Comparison of ENCODE assay signal across 2 cellular contexts in the genomic region with DNA sequence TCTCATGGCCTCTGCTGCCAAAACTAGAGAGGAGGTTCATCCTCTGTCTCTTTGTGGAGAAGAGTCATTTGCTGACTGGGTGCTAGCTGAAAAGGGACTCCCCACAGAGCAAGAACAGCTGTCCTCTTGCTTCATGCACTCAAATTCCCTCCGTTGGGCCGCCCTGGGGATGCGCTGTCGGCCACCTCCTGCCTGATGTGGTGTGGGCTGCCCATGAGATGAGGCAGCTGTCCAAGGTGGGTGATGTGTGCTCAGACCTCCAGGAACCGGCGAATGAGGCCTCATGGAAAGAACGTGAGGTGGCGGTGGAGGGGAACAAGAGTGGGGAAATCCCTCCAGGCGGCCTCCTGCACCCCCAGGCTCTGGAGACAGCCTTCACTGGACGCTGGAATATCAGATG.
TF ChIP-seq lines count a peak whose summit lies in the region.

No MANE protein-coding gene starts in this region.

TF ChIP-seq in IMR-90, 13 proteins besides CTCF, POLR2A, EP300 and RAD21:
- peak; percentile 48 for TF ChIP-seq CEBPB (IDR thresholded peaks at IDR 0.05; ENCODE audit: low read depth, low read length)
- peak; percentile 39; the same call in 1 of the 2 replicates for TF ChIP-seq MXI1 (IDR thresholded peaks at IDR 0.05; ENCODE audit: borderline replicate concordance, low read depth, low read length)
- TF ChIP-seq, protein P1, sequence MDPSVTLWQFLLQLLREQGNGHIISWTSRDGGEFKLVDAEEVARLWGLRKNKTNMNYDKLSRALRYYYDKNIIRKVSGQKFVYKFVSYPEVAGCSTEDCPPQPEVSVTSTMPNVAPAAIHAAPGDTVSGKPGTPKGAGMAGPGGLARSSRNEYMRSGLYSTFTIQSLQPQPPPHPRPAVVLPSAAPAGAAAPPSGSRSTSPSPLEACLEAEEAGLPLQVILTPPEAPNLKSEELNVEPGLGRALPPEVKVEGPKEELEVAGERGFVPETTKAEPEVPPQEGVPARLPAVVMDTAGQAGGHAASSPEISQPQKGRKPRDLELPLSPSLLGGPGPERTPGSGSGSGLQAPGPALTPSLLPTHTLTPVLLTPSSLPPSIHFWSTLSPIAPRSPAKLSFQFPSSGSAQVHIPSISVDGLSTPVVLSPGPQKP (IDR thresholded peaks at IDR 0.05; ENCODE audit: borderline replicate concordance, low read depth, low read length), result no peak
- no peak for TF ChIP-seq USF2 (IDR thresholded peaks at IDR 0.05; ENCODE audit: low read depth, low read length)
- peak; percentile 8; the same call in 1 of the 2 replicates for TF ChIP-seq BHLHE40 (IDR thresholded peaks at IDR 0.05; ENCODE audit: low read depth, low read length)
- no peak for TF ChIP-seq FOS (IDR thresholded peaks at IDR 0.05; ENCODE audit: low read depth, low read length)

TF ChIP-seq in WTC11, 78 proteins besides CTCF, POLR2A, EP300 and RAD21:
- TF ChIP-seq CREM (CRISPR knock-in tag; IDR thresholded peaks at IDR 0.05) (no peak), SMAD4 (CRISPR knock-in tag; IDR thresholded peaks at IDR 0.05) (no peak), STAT6 (CRISPR knock-in tag; conservative IDR thresholded peaks at IDR 0.05; ENCODE audit: low read depth) (no peak), TP53 (CRISPR knock-in tag; IDR thresholded peaks at IDR 0.05) (no peak), ATF1 (CRISPR knock-in tag; IDR thresholded peaks at IDR 0.05) (no peak)
- TF ChIP-seq, protein P2, sequence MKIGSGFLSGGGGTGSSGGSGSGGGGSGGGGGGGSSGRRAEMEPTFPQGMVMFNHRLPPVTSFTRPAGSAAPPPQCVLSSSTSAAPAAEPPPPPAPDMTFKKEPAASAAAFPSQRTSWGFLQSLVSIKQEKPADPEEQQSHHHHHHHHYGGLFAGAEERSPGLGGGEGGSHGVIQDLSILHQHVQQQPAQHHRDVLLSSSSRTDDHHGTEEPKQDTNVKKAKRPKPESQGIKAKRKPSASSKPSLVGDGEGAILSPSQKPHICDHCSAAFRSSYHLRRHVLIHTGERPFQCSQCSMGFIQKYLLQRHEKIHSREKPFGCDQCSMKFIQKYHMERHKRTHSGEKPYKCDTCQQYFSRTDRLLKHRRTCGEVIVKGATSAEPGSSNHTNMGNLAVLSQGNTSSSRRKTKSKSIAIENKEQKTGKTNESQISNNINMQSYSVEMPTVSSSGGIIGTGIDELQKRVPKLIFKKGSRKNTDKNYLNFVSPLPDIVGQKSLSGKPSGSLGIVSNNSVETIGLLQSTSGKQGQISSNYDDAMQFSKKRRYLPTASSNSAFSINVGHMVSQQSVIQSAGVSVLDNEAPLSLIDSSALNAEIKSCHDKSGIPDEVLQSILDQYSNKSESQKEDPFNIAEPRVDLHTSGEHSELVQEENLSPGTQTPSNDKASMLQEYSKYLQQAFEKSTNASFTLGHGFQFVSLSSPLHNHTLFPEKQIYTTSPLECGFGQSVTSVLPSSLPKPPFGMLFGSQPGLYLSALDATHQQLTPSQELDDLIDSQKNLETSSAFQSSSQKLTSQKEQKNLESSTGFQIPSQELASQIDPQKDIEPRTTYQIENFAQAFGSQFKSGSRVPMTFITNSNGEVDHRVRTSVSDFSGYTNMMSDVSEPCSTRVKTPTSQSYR (CRISPR knock-in tag; IDR thresholded peaks at IDR 0.05), result no peak
- TF ChIP-seq, protein P3, sequence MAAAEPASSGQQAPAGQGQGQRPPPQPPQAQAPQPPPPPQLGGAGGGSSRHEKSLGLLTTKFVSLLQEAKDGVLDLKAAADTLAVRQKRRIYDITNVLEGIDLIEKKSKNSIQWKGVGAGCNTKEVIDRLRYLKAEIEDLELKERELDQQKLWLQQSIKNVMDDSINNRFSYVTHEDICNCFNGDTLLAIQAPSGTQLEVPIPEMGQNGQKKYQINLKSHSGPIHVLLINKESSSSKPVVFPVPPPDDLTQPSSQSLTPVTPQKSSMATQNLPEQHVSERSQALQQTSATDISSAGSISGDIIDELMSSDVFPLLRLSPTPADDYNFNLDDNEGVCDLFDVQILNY (CRISPR knock-in tag; IDR thresholded peaks at IDR 0.05), result no peak
- TF ChIP-seq, protein P4, sequence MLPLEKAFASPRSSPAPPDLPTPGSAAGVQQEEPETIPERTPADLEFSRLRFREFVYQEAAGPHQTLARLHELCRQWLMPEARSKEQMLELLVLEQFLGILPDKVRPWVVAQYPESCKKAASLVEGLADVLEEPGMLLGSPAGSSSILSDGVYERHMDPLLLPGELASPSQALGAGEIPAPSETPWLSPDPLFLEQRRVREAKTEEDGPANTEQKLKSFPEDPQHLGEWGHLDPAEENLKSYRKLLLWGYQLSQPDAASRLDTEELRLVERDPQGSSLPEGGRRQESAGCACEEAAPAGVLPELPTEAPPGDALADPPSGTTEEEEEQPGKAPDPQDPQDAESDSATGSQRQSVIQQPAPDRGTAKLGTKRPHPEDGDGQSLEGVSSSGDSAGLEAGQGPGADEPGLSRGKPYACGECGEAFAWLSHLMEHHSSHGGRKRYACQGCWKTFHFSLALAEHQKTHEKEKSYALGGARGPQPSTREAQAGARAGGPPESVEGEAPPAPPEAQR (CRISPR knock-in tag; IDR thresholded peaks at IDR 0.05), result no peak
TF ChIP-seq in WTC11: peak in this region for 0.
